In the genomic region with DNA sequence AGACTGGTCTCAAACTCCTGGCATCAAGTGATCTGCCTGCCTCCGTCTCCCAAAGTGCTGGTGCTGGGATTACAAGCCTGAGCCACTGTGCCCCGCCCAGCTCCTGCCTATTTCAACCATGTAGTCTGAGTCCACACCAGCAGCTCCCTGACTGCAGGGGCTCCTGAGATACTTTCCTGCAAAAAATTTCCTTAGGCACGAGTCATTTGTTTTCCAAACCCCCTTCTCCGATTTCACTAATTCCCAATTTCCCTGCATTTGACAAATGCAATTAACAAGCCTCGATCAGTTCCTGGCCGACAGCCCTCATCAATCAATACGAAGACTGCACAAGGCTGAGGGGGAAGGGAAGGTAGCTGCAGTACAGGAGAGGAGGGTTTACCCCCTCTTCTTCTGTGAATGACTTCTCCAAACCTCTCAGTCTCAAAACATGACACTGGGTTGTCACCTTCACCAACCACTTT, we compare ENCODE assay signal across 19 cellular contexts. TPM values are rescaled to one million over a fixed set of nuclear protein-coding genes. Genes with fewer than 3 reads are reported as not detected.
DNase-seq lines count a peak whose midpoint lies in the region; FAIRE-seq and TF ChIP-seq lines count a peak whose summit lies in the region.
"Had no signal": no experiment of that assay in that cellular context is flagged by ENCODE, and none has a peak within 500 bp of the region (broad histone marks: within the 10 kb centered on the region; RNA-seq: fewer than 3 reads in every experiment).

No MANE protein-coding gene starts in this region.

- peaks cover 76% of the 10 kb centered on the region for H3K4me1 Mint-ChIP-seq in activated naive CD4-positive, alpha-beta T cell treated with anti-CD3 and anti-CD28 coated beads for 36 hours (ENCODE audit: low read depth)
- peaks cover 61% of the 10 kb centered on the region for H3K4me1 Mint-ChIP-seq in glutamatergic neuron (ENCODE audit: low read depth, unreplicated experiment)
- peaks cover 61% of the 10 kb centered on the region for H3K4me1 Mint-ChIP-seq in stimulated activated naive CD8-positive, alpha-beta T cell treated with anti-CD3 and anti-CD28 coated beads, Interleukin-15, Interleukin-2, amounts not matched to agents 100 ng/mL and 50 ng/mL, for 24 hours (ENCODE audit: low read depth)

- no peak for TF ChIP-seq CTCF in glutamatergic neuron (IDR thresholded peaks at IDR 0.05; ENCODE audit: partially characterized antibody, unreplicated experiment)

- no peaks in the 10 kb centered on the region for H3K27me3 Mint-ChIP-seq in activated naive CD4-positive, alpha-beta T cell treated with anti-CD3 and anti-CD28 coated beads for 36 hours (ENCODE audit: low read depth)
- peaks cover 7% of the 10 kb centered on the region for H3K27me3 Mint-ChIP-seq in glutamatergic neuron (ENCODE audit: unreplicated experiment)
- no peaks in the 10 kb centered on the region for H3K27me3 Mint-ChIP-seq in stimulated activated naive CD8-positive, alpha-beta T cell treated with anti-CD3 and anti-CD28 coated beads, Interleukin-15, Interleukin-2, amounts not matched to agents 100 ng/mL and 50 ng/mL, for 24 hours

- intact Hi-C loops in activated naive CD4-positive, alpha-beta T cell treated with anti-CD3 and anti-CD28 coated beads for 36 hours (cut with micrococcal nuclease), result loop anchor here (1.0 kb wide), 2 partner anchors 10 to 17 kb away; a partner anchor contains a TSS

- no peaks in the 10 kb centered on the region for H3K9me3 Mint-ChIP-seq in activated naive CD4-positive, alpha-beta T cell treated with anti-CD3 and anti-CD28 coated beads for 36 hours
- H3K9me3 Mint-ChIP-seq in glutamatergic neuron (ENCODE audit: unreplicated experiment), result peaks cover 22% of the 10 kb centered on the region
- no peaks in the 10 kb centered on the region for H3K9me3 Mint-ChIP-seq in stimulated activated naive CD8-positive, alpha-beta T cell treated with anti-CD3 and anti-CD28 coated beads, Interleukin-15, Interleukin-2, amounts not matched to agents 100 ng/mL and 50 ng/mL, for 24 hours

- peak overlapping the region; percentile 85 for H3K27ac Mint-ChIP-seq in activated naive CD4-positive, alpha-beta T cell treated with anti-CD3 and anti-CD28 coated beads for 36 hours
- peak overlapping the region; percentile 100 for H3K27ac Mint-ChIP-seq in glutamatergic neuron (ENCODE audit: unreplicated experiment)
- H3K27ac Mint-ChIP-seq in stimulated activated naive CD8-positive, alpha-beta T cell treated with anti-CD3 and anti-CD28 coated beads, Interleukin-15, Interleukin-2, amounts not matched to agents 100 ng/mL and 50 ng/mL, for 24 hours, result peak overlapping the region; percentile 72

- no peak overlapping the region for H3K4me3 Mint-ChIP-seq in activated naive CD4-positive, alpha-beta T cell treated with anti-CD3 and anti-CD28 coated beads for 36 hours
- H3K4me3 Mint-ChIP-seq in glutamatergic neuron (ENCODE audit: unreplicated experiment), result peak overlapping the region; percentile 84
- no peak overlapping the region for H3K4me3 Mint-ChIP-seq in stimulated activated naive CD8-positive, alpha-beta T cell treated with anti-CD3 and anti-CD28 coated beads, Interleukin-15, Interleukin-2, amounts not matched to agents 100 ng/mL and 50 ng/mL, for 24 hours

- CTCF ChIA-PET in activated naive CD4-positive, alpha-beta T cell treated with anti-CD3 and anti-CD28 coated beads for 36 hours (lab: Charles Lee), result interaction anchor here (0.7 to 2.1 kb wide), 7 partner anchors 9 to 42 kb away, joined by 3 to 11 read pairs (median 4); a partner anchor contains a TSS

- FAIRE-seq in urothelium cell line (lab: Jason Lieb, UNC), result no peak
- FAIRE-seq: keratinocyte, small intestine had no signal

- no peak for DNase-seq in activated naive CD4-positive, alpha-beta T cell treated with anti-CD3 and anti-CD28 coated beads for 36 hours
- DNase-seq in activated naive CD4-positive, alpha-beta T cell treated with Interleukin-2 at 50 U/mL for 16 hours, result no peak
- DNase-seq in SK-N-DZ (ENCODE audit: low spot score) (peak; percentile 80), glutamatergic neuron (peak; percentile 56), urothelium cell line (ENCODE audit: low spot score) (no peak), NCI-H226 (no peak), NCI-H128 (lab: John Stamatoyannopoulos, UW; ENCODE audit: unreplicated experiment) (no peak)
- DNase-seq: activated CD4-positive, alpha-beta T cell treated with anti-CD3 and anti-CD28 coated beads for 4 hours; H7; head of caudate nucleus; SHP77; small intestine; upper lobe of left lung had no signal

- peaks cover 52% of the 10 kb centered on the region for H3K36me3 Mint-ChIP-seq in activated naive CD4-positive, alpha-beta T cell treated with anti-CD3 and anti-CD28 coated beads for 36 hours (ENCODE audit: low read depth)
- no peaks in the 10 kb centered on the region for H3K36me3 Mint-ChIP-seq in glutamatergic neuron (ENCODE audit: unreplicated experiment)
- H3K36me3 Mint-ChIP-seq in stimulated activated naive CD8-positive, alpha-beta T cell treated with anti-CD3 and anti-CD28 coated beads, Interleukin-15, Interleukin-2, amounts not matched to agents 100 ng/mL and 50 ng/mL, for 24 hours (ENCODE audit: low read depth), result peaks cover 61% of the 10 kb centered on the region

RNA-seq across cellular contexts. Expression of a gene that starts 10.1 kb away (rescaled TPM):
- 100 to 1,000 TPM; 120 to 125 TPM for total RNA-seq in activated naive CD4-positive, alpha-beta T cell treated with anti-CD3 and anti-CD28 coated beads for 36 hours
- 295 and 318 TPM in 2 replicates for polyA plus RNA-seq in SK-N-DZ (2014; cell fraction: cytosol; rRNA removed)
- polyA plus RNA-seq in SK-N-DZ (2014; cell fraction: nucleus; rRNA removed), result 104 and 163 TPM in 2 replicates
- total RNA-seq in glutamatergic neuron (ENCODE audit: unreplicated experiment), result 289 TPM

RNA-seq across cellular contexts. Expression of a gene that starts 14.7 kb away (rescaled TPM):
- 1 to 10 TPM; 8.3 to 9.3 TPM for total RNA-seq in activated naive CD4-positive, alpha-beta T cell treated with anti-CD3 and anti-CD28 coated beads for 36 hours
- 25.3 and 34.9 TPM in 2 replicates for polyA plus RNA-seq in SK-N-DZ (2014; cell fraction: cytosol; rRNA removed)
- polyA plus RNA-seq in SK-N-DZ (2014; cell fraction: nucleus; rRNA removed), result 25.0 and 38.7 TPM in 2 replicates
- 12.1 TPM for total RNA-seq in glutamatergic neuron (ENCODE audit: unreplicated experiment)

RNA-seq across cellular contexts. Expression of a gene that starts 17.4 kb away (rescaled TPM):
- not detected for total RNA-seq in activated naive CD4-positive, alpha-beta T cell treated with anti-CD3 and anti-CD28 coated beads for 36 hours
- polyA plus RNA-seq in SK-N-DZ (2014; cell fraction: cytosol; rRNA removed), result not detected in 2 replicates
- not detected in 2 replicates for polyA plus RNA-seq in SK-N-DZ (2014; cell fraction: nucleus; rRNA removed)
- not detected for total RNA-seq in glutamatergic neuron (ENCODE audit: unreplicated experiment)
- total RNA-seq: dermis microvascular lymphatic vessel endothelial cell, esophagus mucosa, H7, MCF 10A, upper lobe of left lung had no signal
- polyA plus RNA-seq: AG04450, keratinocyte, small intestine had no signal

RNA-seq across cellular contexts. Expression of a gene that starts 32.7 kb away (rescaled TPM):
- total RNA-seq in activated naive CD4-positive, alpha-beta T cell treated with anti-CD3 and anti-CD28 coated beads for 36 hours, result 1 to 10 TPM; 1.3 to 1.4 TPM
- polyA plus RNA-seq in SK-N-DZ (2014; cell fraction: cytosol; rRNA removed), result 58.9 and 63.3 TPM in 2 replicates
- 246 and 343 TPM in 2 replicates for polyA plus RNA-seq in SK-N-DZ (2014; cell fraction: nucleus; rRNA removed)
- total RNA-seq in glutamatergic neuron (ENCODE audit: unreplicated experiment), result 164 TPM

RNA-seq across cellular contexts. Expression of a gene that starts 42.3 kb away (rescaled TPM):
- 1 to 10 TPM; 2.1 to 2.8 TPM for total RNA-seq in activated naive CD4-positive, alpha-beta T cell treated with anti-CD3 and anti-CD28 coated beads for 36 hours
- polyA plus RNA-seq in SK-N-DZ (2014; cell fraction: cytosol; rRNA removed), result 2.7 and 3.7 TPM in 2 replicates
- 3.4 and 4.8 TPM in 2 replicates for polyA plus RNA-seq in SK-N-DZ (2014; cell fraction: nucleus; rRNA removed)
- 0.34 TPM for total RNA-seq in glutamatergic neuron (ENCODE audit: unreplicated experiment)

Comparison
In these comparisons a context has a peak if more than half of its experiments do, and no peak if none do; other contexts are left out.
1. DNase-seq: peak in SK-N-DZ (single experiment) and glutamatergic neuron (single experiment); none in activated naive CD4-positive, alpha-beta T cell treated with anti-CD3 and anti-CD28 coated beads for 36 hours (single experiment), activated naive CD4-positive, alpha-beta T cell treated with Interleukin-2 at 50 U/mL for 16 hours (single experiment), urothelium cell line (single experiment), NCI-H226 (single experiment) and NCI-H128 (single experiment).
2. Peak in every context shown above with its lines, with median percentiles within 50 percentile points of each other: H3K27ac Mint-ChIP-seq.